23 cellular contexts compared by ENCODE assay signal in the genomic region with DNA sequence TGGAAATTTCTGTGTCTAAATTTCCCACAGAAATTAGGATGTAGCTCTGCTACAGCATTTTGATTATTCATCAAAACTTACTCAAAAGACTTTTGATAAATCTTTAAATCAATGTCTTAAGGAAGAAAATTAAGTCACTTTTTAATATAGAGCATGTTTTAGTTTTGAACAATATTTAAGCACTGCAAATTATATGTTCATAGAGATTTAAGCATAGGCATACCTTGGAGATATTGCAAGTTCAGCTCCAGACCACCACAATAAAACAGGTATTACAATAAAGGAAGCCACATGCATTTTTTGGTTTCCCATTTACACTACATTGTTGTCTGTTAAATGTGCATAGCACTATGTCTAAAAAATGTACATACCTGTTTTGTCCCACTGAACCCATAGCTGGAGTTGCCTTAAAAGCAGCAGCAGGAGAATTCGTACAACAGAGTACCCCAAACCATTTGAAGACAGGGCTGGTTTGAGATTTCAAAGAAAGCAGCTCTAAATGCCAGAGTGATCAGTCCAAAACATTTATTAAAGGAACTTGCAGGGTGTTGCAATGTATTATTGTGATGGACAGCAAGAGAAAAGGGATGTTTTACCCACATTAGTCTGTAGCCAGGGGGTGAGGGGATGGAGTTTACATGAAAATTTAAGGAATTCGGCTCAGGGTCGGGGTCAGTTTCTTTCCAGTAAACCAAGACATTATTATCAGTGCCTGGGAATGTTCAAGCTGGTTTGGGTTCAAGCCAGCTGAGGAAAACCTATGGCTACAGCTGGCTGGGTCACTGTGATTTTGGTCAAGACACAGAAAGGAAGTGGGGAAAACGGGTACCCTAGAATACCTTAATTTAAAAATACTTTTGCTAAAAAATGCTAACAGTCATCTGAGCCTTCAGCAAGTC. TPM values are rescaled to one million over a fixed set of nuclear protein-coding genes. Genes with fewer than 3 reads are reported as not detected.
DNase-seq lines count a peak whose midpoint lies in the region; ATAC-seq and TF ChIP-seq lines count a peak whose summit lies in the region.
"Had no signal": no experiment of that assay in that cellular context is flagged by ENCODE, and none has a peak within 500 bp of the region (broad histone marks: within the 10 kb centered on the region; RNA-seq: fewer than 3 reads in every experiment).

No MANE protein-coding gene starts in this region.

- H3K4me1 Mint-ChIP-seq in Caco-2 (ENCODE audit: low read depth, unreplicated experiment) (peaks cover 38% of the 10 kb centered on the region), osteocyte (ENCODE audit: unreplicated experiment) (peaks cover 24% of the 10 kb centered on the region)

- H3K27me3 Mint-ChIP-seq in Caco-2 (ENCODE audit: insufficient read depth, unreplicated experiment) (no peaks in the 10 kb centered on the region), osteocyte (ENCODE audit: unreplicated experiment) (no peaks in the 10 kb centered on the region)
- H3K27me3 Mint-ChIP-seq: activated naive CD8-positive, alpha-beta T cell treated with anti-CD3 and anti-CD28 coated beads for 36 hours; stimulated activated naive CD8-positive, alpha-beta T cell treated with anti-CD3 and anti-CD28 coated beads, Interleukin-15, amount 100 ng/mL, for 72 hours had no signal

- H3K4me1 ChIP-seq in Caco-2 (peaks cover 50% of the 10 kb centered on the region), foreskin keratinocyte (peaks cover 8% of the 10 kb centered on the region)

- TF ChIP-seq CTCF in Caco-2 (IDR thresholded peaks at IDR 0.05; ENCODE audit: insufficient read depth in 1 of 2, low read depth in 1 of 2, low read length in 1 of 2, severe bottlenecking in 1 of 2, unreplicated experiment in 1 of 2) = no peak
- TF ChIP-seq CTCF in foreskin keratinocyte (conservative IDR thresholded peaks at IDR 0.05) = no peak
- no peak for TF ChIP-seq CTCF in osteocyte (IDR thresholded peaks at IDR 0.05)

- H3K4me3 Mint-ChIP-seq in Caco-2 (ENCODE audit: unreplicated experiment) = peak overlapping the region; percentile 31
- peak overlapping the region; percentile 35 for H3K4me3 Mint-ChIP-seq in osteocyte (ENCODE audit: unreplicated experiment)
- H3K4me3 Mint-ChIP-seq: activated naive CD8-positive, alpha-beta T cell treated with anti-CD3 and anti-CD28 coated beads for 36 hours; activated T-helper 1 cell treated with anti-CD3 and anti-CD28 coated beads, Interleukin-12 subunit alpha, Interleukin-12 subunit beta, Interleukin-2, Interleukin-4 antibody, amounts not matched to agents 30 ng/mL and 10 ng/mL and 1 ng/mL, durations not matched to agents 14 hours and 24 hours and 36 hours; stimulated activated naive CD8-positive, alpha-beta T cell treated with anti-CD3 and anti-CD28 coated beads, Interleukin-15, amount 100 ng/mL, for 72 hours had no signal

- peak overlapping the region; percentile 38 for H3K27ac ChIP-seq in foreskin keratinocyte
- H3K27ac ChIP-seq: dorsolateral prefrontal cortex had no signal

- H3K36me3 Mint-ChIP-seq in Caco-2 (ENCODE audit: insufficient read depth, unreplicated experiment) (no peaks in the 10 kb centered on the region), osteocyte (ENCODE audit: unreplicated experiment) (no peaks in the 10 kb centered on the region)
- H3K36me3 Mint-ChIP-seq: activated naive CD8-positive, alpha-beta T cell treated with anti-CD3 and anti-CD28 coated beads for 36 hours had no signal

- CTCF ChIA-PET in Caco-2 (lab: Charles Lee) = interaction anchor here (0.7 kb wide), 1 partner anchor 125 kb away, joined by 4 read pairs; no protein-coding TSS in a partner anchor

- POLR2A ChIA-PET in Caco-2 (lab: Charles Lee) = interaction anchor here (0.6 to 0.9 kb wide), 2 partner anchors 125 to 189 kb away, joined by 3 to 4 read pairs; no protein-coding TSS in a partner anchor

- no TSS peak for BruUV-seq in Caco-2 (replicated peaks; lab: Mats Ljungman, UMichigan)

- no peak for DNase-seq in Caco-2
- peak; percentile 83 for DNase-seq in amniotic epithelial cell (ENCODE audit: low read depth)
- peak in 1 of 2 donors; percentile 75 for DNase-seq in foreskin keratinocyte
- DNase-seq in osteocyte (ENCODE audit: extremely low spot score, unreplicated experiment) = no peak
- DNase-seq in stimulated activated CD4-positive, alpha-beta T cell treated with anti-CD3 and anti-CD28 coated beads, Interleukin-2, amount 100 ng/mL, for 24 hours = no peak
- DNase-seq in cardiac septum (ENCODE audit: low spot score) = no peak
- DNase-seq in NCI-H1105 treated with DMSO at 0.1 percent for 48 hours (lab: John Stamatoyannopoulos, UW) = no peak
- DNase-seq: activated naive CD8-positive, alpha-beta T cell treated with anti-CD3 and anti-CD28 coated beads for 36 hours; C1 segment of cervical spinal cord; DMS 273 treated with DMSO at 0.1 percent for 48 hours; dorsolateral prefrontal cortex; H7; NCI-H2029 treated with DMSO at 0.1 percent for 48 hours; NCI-H446 treated with DMSO at 0.1 percent for 48 hours; NK-92 treated with Interleukin-12 subunit alpha and Interleukin-12 subunit beta, amount 100 ng/mL, for 24 hours; RPMI8226; stimulated activated naive CD8-positive, alpha-beta T cell treated with anti-CD3 and anti-CD28 coated beads, Interleukin-15, amount 100 ng/mL, for 72 hours; T1000 had no signal

- H3K9me3 Mint-ChIP-seq in Caco-2 (ENCODE audit: unreplicated experiment) = no peaks in the 10 kb centered on the region
- H3K9me3 Mint-ChIP-seq in osteocyte (ENCODE audit: unreplicated experiment) = no peaks in the 10 kb centered on the region
- H3K9me3 Mint-ChIP-seq: activated naive CD8-positive, alpha-beta T cell treated with anti-CD3 and anti-CD28 coated beads for 36 hours; activated T-helper 1 cell treated with anti-CD3 and anti-CD28 coated beads, Interleukin-12 subunit alpha, Interleukin-12 subunit beta, Interleukin-2, Interleukin-4 antibody, amounts not matched to agents 30 ng/mL and 10 ng/mL and 1 ng/mL, durations not matched to agents 14 hours and 24 hours and 36 hours; stimulated activated naive CD8-positive, alpha-beta T cell treated with anti-CD3 and anti-CD28 coated beads, Interleukin-15, amount 100 ng/mL, for 72 hours had no signal

- intact Hi-C loops in Caco-2 (cut with micrococcal nuclease; ENCODE audit: unreplicated experiment) (no loop called here), cardiac septum (cut with DNase I) (no loop called here)

- ATAC-seq in foreskin keratinocyte = no peak
- no peak for ATAC-seq in HG03095 (IDR thresholded peaks at IDR 0.05; ENCODE audit: unreplicated experiment)
- ATAC-seq: activated CD4-positive, CD25-positive, alpha-beta regulatory T cell treated with anti-CD3 and anti-CD28 coated beads, Interleukin-2, amount 50 U/mL, for 24 hours; GM12878; stimulated activated naive CD8-positive, alpha-beta T cell treated with anti-CD3 and anti-CD28 coated beads, Interleukin-15, amount 100 ng/mL, for 72 hours had no signal

- H3K9me3 ChIP-seq in Caco-2 = no peaks in the 10 kb centered on the region

- no peaks in the 10 kb centered on the region for H3K36me3 ChIP-seq in Caco-2 (ENCODE audit: control insufficient read depth, insufficient read depth, low read length)

- H3K27ac Mint-ChIP-seq in Caco-2 (ENCODE audit: unreplicated experiment) (peak overlapping the region; percentile 56), osteocyte (ENCODE audit: unreplicated experiment) (peak overlapping the region; percentile 64)
- H3K27ac Mint-ChIP-seq: activated naive CD8-positive, alpha-beta T cell treated with anti-CD3 and anti-CD28 coated beads for 36 hours; activated T-helper 1 cell treated with anti-CD3 and anti-CD28 coated beads, Interleukin-12 subunit alpha, Interleukin-12 subunit beta, Interleukin-2, Interleukin-4 antibody, amounts not matched to agents 30 ng/mL and 10 ng/mL and 1 ng/mL, durations not matched to agents 14 hours and 24 hours and 36 hours had no signal

- H3K4me3 ChIP-seq in Caco-2 (ENCODE audit: low read depth, low read length) = no peak overlapping the region
- H3K4me3 ChIP-seq: dorsolateral prefrontal cortex, GM12878, lung had no signal

- H3K27me3 ChIP-seq in Caco-2 (replicated peaks; ENCODE audit: control insufficient read depth, insufficient read depth, low read length) (no peaks in the 10 kb centered on the region), foreskin keratinocyte (no peaks in the 10 kb centered on the region)
- H3K27me3 ChIP-seq: dorsolateral prefrontal cortex had no signal

RNA-seq across cellular contexts. Expression of a gene that starts 6.3 kb away (rescaled TPM):
- total RNA-seq in Caco-2 (2022) (122 and 129 TPM in 2 replicates), foreskin keratinocyte (77.0 and 78.5 TPM in 2 replicates), osteocyte (58.7 and 62.4 TPM in 2 replicates), cardiac septum (42.6 TPM)
- polyA plus RNA-seq in foreskin keratinocyte = 39.6 and 48.9 TPM in 2 replicates
